9 cellular contexts compared by ENCODE assay signal in the genomic region with DNA sequence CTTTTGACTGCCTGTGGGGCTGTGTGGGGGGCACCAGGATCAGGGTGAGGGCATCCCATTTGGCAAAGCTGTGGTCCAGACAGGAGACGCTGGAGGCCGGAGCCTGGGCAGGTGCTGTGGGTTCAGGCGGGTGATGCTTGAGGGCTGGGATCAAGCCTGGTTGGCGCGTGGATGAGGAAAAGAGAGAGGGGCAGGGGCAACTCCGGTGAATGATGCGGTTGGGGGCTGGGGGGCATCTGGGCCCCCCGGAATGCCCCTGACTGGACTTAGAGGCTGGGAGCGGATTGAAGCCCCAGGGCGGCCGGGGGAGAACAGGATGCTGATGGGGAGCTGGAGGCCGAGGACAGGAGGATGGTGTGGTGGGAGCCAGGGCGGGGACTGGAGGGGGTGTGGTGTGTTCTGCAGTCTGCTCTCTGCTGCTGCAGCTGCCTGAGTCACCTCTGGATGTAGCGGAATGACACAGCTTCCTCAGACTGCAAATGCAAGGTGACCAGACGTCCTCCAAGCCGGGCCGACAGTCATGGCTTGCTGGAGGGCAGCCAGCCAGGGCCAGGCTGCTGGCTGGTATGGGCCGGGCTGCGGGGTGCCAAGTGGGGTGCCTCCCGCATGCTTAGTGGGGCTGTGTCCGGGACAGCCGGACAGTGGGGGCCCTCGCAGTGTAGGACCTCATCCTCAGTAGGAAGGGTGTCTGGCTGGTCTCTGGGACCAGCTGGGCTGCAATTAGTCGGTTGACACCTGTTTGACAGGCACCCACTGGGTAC. TPM values are rescaled to one million over a fixed set of nuclear protein-coding genes. Genes with fewer than 3 reads are reported as not detected.
DNase-seq lines count a peak whose midpoint lies in the region; ATAC-seq and TF ChIP-seq lines count a peak whose summit lies in the region.
"Had no signal": no experiment of that assay in that cellular context is flagged by ENCODE, and none has a peak within 500 bp of the region (broad histone marks: within the 10 kb centered on the region; RNA-seq: fewer than 3 reads in every experiment).

No MANE protein-coding gene starts in this region.

- TF ChIP-seq CTCF in foreskin fibroblast (IDR thresholded peaks at IDR 0.05; ENCODE audit: low read depth, low read length), result no peak
- no peak for TF ChIP-seq CTCF in sigmoid colon (IDR thresholded peaks at IDR 0.05)

- no peak for TF ChIP-seq POLR2A in sigmoid colon (IDR thresholded peaks at IDR 0.05)

- H3K4me3 ChIP-seq in CD4-positive, CD25-positive, alpha-beta regulatory T cell (ENCODE audit: low read depth, low read length), result no peak overlapping the region
- H3K4me3 ChIP-seq in foreskin fibroblast (ENCODE audit: low read depth in 1 of 2, low read length in 2 of 2), result peak overlapping the region in 1 of 2 donors; percentile 75
- peak overlapping the region in 3 of 4 donors; percentile 70 to 80 (median 78) for H3K4me3 ChIP-seq in sigmoid colon

- peak overlapping the region; percentile 95 for H3K27ac ChIP-seq in CD4-positive, CD25-positive, alpha-beta regulatory T cell (ENCODE audit: insufficient read depth, low read length, poor library complexity, severe bottlenecking)
- H3K27ac ChIP-seq in sigmoid colon, result peak overlapping the region; percentile 95 to 100 (median 98)
- H3K27ac ChIP-seq: KMS-11 had no signal

- intact Hi-C loops in sigmoid colon (cut with DNase I), result loop anchor here (10.0 kb wide), 1 partner anchor 1019 kb away; a partner anchor contains a TSS

- H3K27ac Mint-ChIP-seq in CD4-positive, CD25-positive, alpha-beta regulatory T cell, result peak overlapping the region; percentile 95 to 98 (median 96)
- peak overlapping the region; percentile 94 for H3K27ac Mint-ChIP-seq in activated T-cell treated with anti-CD3 and anti-CD28 coated beads, Interleukin-2, amount 50 U/mL, for 24 hours

- no peaks in the 10 kb centered on the region for H3K9me3 ChIP-seq in CD4-positive, CD25-positive, alpha-beta regulatory T cell (ENCODE audit: control insufficient read depth in 2 of 2, low read length in 2 of 2)
- H3K9me3 ChIP-seq in sigmoid colon, result no peaks in the 10 kb centered on the region

- H3K36me3 Mint-ChIP-seq in CD4-positive, CD25-positive, alpha-beta regulatory T cell, result peaks cover 3% of the 10 kb centered on the region
- H3K36me3 Mint-ChIP-seq in activated T-cell treated with anti-CD3 and anti-CD28 coated beads, Interleukin-2, amount 50 U/mL, for 24 hours (ENCODE audit: low read depth), result peaks cover 52% of the 10 kb centered on the region

- peaks cover 20% of the 10 kb centered on the region for H3K27me3 Mint-ChIP-seq in CD4-positive, CD25-positive, alpha-beta regulatory T cell
- no peaks in the 10 kb centered on the region for H3K27me3 Mint-ChIP-seq in activated T-cell treated with anti-CD3 and anti-CD28 coated beads, Interleukin-2, amount 50 U/mL, for 24 hours

- no peaks in the 10 kb centered on the region for H3K9me3 Mint-ChIP-seq in CD4-positive, CD25-positive, alpha-beta regulatory T cell
- H3K9me3 Mint-ChIP-seq in activated T-cell treated with anti-CD3 and anti-CD28 coated beads, Interleukin-2, amount 50 U/mL, for 24 hours, result no peaks in the 10 kb centered on the region

- peaks cover 4 to 44% (median 15%) of the 10 kb centered on the region in 4 donors for H3K4me1 Mint-ChIP-seq in CD4-positive, CD25-positive, alpha-beta regulatory T cell
- H3K4me1 Mint-ChIP-seq in activated T-cell treated with anti-CD3 and anti-CD28 coated beads, Interleukin-2, amount 50 U/mL, for 24 hours (ENCODE audit: low read depth), result peaks cover 47% of the 10 kb centered on the region

- H3K36me3 ChIP-seq in CD4-positive, CD25-positive, alpha-beta regulatory T cell (ENCODE audit: control insufficient read depth, insufficient read depth, low read length), result peaks cover 3% of the 10 kb centered on the region
- H3K36me3 ChIP-seq in sigmoid colon, result peaks cover 0 to under 1% (median 0%) of the 10 kb centered on the region in 4 donors

- DNase-seq in CD4-positive, CD25-positive, alpha-beta regulatory T cell, result peak in 1 of 3 donors; percentile 46
- no peak for DNase-seq in activated T-cell treated with anti-CD3 and anti-CD28 coated beads, Interleukin-2, amount 50 U/mL, for 24 hours
- DNase-seq in foreskin fibroblast (peak; percentile 90 to 93), sigmoid colon (peak; percentile 80), middle frontal gyrus (ENCODE audit: extremely low spot score, low spot score) (no peak)

- 65 to 67% methylated on average over 24 of the region's 24 CpGs for WGBS in sigmoid colon, 2 donors

- no peak for ATAC-seq in CD4-positive, CD25-positive, alpha-beta regulatory T cell (ENCODE audit: low read depth in 2 of 2)
- ATAC-seq in HG02870 (IDR thresholded peaks at IDR 0.05; ENCODE audit: unreplicated experiment) (peak; percentile 69), HG03159 (IDR thresholded peaks at IDR 0.05; ENCODE audit: unreplicated experiment) (no peak), HG02938 (IDR thresholded peaks at IDR 0.05; ENCODE audit: unreplicated experiment) (no peak)

- TF ChIP-seq EP300 in sigmoid colon (IDR thresholded peaks at IDR 0.05), result no peak

- H3K4me1 ChIP-seq in CD4-positive, CD25-positive, alpha-beta regulatory T cell (ENCODE audit: control insufficient read depth, insufficient read depth, low read length, poor library complexity, severe bottlenecking), result peaks cover 38% of the 10 kb centered on the region
- peaks cover 0 to 75% (median 61%) of the 10 kb centered on the region in 4 donors for H3K4me1 ChIP-seq in sigmoid colon

- H3K4me3 Mint-ChIP-seq in CD4-positive, CD25-positive, alpha-beta regulatory T cell, result peak overlapping the region; percentile 85 to 99 (median 93)
- peak overlapping the region; percentile 89 for H3K4me3 Mint-ChIP-seq in activated T-cell treated with anti-CD3 and anti-CD28 coated beads, Interleukin-2, amount 50 U/mL, for 24 hours

- H3K27me3 ChIP-seq in CD4-positive, CD25-positive, alpha-beta regulatory T cell (ENCODE audit: control insufficient read depth, insufficient read depth, low read length), result no peaks in the 10 kb centered on the region
- H3K27me3 ChIP-seq in sigmoid colon, result no peaks in the 10 kb centered on the region

RNA-seq across cellular contexts. Expression of a gene that starts 3.2 kb away (rescaled TPM):
- total RNA-seq in CD4-positive, CD25-positive, alpha-beta regulatory T cell, result 61.5 TPM
- polyA plus RNA-seq in CD4-positive, CD25-positive, alpha-beta regulatory T cell, result under 1 TPM; 0.31 to 0.62 (median 0.47) TPM
- 10 to 100 TPM; 22.1 to 57.6 (median 42.5) TPM for total RNA-seq in sigmoid colon
- polyA plus RNA-seq in sigmoid colon, result 10 to 100 TPM; 34.8 to 43.0 (median 42.1) TPM

RNA-seq across cellular contexts. Expression of a gene that starts 22.3 kb away (rescaled TPM):
- not detected for total RNA-seq in CD4-positive, CD25-positive, alpha-beta regulatory T cell
- polyA plus RNA-seq in CD4-positive, CD25-positive, alpha-beta regulatory T cell, result under 1 TPM in 1 of 4 donors, not detected in 3; 0.25 TPM
- total RNA-seq in sigmoid colon, result under 1 TPM in 1 of 4 donors, not detected in 3; 0.28 TPM
- polyA plus RNA-seq in sigmoid colon, result 10 to 100 TPM in 2 of 3 donors, 1 to 10 TPM in 1; 8.4 to 60.3 (median 10.2) TPM

RNA-seq across cellular contexts. Expression of a gene that starts 29.6 kb away (rescaled TPM):
- total RNA-seq in CD4-positive, CD25-positive, alpha-beta regulatory T cell, result 107 TPM
- 10 to 100 TPM in 2 of 4 donors, 1 to 10 TPM in 2; 8.5 to 11.9 (median 10.1) TPM for polyA plus RNA-seq in CD4-positive, CD25-positive, alpha-beta regulatory T cell
- total RNA-seq in sigmoid colon, result 10 to 100 TPM; 18.9 to 35.7 (median 26.2) TPM
- 10 to 100 TPM; 16.2 to 78.3 (median 22.9) TPM for polyA plus RNA-seq in sigmoid colon

RNA-seq across cellular contexts. Expression of a gene that starts 36.1 kb away (rescaled TPM):
- 16.3 TPM for total RNA-seq in CD4-positive, CD25-positive, alpha-beta regulatory T cell
- 10 to 100 TPM; 41.2 to 47.8 (median 46.6) TPM for polyA plus RNA-seq in CD4-positive, CD25-positive, alpha-beta regulatory T cell
- 10 to 100 TPM; 23.3 to 52.8 (median 41.6) TPM for total RNA-seq in sigmoid colon
- 10 to 100 TPM; 50.5 to 68.0 (median 66.6) TPM for polyA plus RNA-seq in sigmoid colon

Comparison
In these comparisons a context has a peak if more than half of its experiments do, and no peak if none do; other contexts are left out.
1. DNase-seq: peak in foreskin fibroblast (2 of 2) and sigmoid colon (single experiment); none in activated T-cell treated with anti-CD3 and anti-CD28 coated beads, Interleukin-2, amount 50 U/mL, for 24 hours (single experiment) and middle frontal gyrus (single experiment).